Comparison of ENCODE assay signal across 14 cellular contexts in the genomic region with DNA sequence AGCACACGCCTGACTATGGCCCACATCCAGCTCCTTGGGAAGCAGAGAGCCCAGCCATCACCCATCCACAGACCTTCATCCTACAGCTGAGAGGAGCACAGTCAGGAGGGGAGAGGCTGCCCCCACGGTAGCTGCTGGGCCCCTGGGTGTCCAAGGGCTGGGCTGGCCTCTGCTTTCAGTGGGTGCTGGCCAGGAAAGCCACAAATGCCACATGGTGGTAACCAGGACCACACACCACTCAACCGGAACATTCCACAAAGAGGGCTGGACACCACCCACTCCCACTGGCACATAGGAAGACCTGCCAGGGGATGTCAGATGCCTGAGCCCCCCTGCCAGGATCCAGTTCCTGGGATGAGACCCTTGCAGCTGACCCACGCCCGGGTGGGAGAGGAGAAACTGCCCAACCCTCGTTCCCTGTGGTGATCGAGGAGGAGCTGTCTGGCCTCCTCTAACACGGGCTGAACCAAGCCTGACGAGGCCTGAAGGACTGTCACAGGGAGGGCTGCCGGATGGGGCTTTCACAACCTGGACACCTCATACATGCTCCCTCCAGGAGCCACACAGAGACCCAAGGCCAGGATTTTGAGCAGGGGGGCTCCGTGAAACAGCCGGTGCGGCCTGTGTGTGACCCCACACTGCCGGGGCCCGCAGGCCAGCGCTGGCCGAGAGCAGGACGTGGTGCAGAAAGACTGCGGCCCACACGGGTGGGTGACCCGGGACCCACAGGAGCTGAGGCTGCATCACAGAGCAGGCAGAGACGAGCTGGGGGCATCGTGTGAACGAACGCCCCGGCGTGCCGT. TPM values are rescaled to one million over a fixed set of nuclear protein-coding genes. Genes with fewer than 3 reads are reported as not detected.
A peak's percentile ranks its signal among the peaks of the same experiment; 100 is the strongest.
DNase-seq lines count a peak whose midpoint lies in the region; ATAC-seq and TF ChIP-seq lines count a peak whose summit lies in the region.
"Had no signal": no experiment of that assay in that cellular context is flagged by ENCODE, and none has a peak within 500 bp of the region (broad histone marks: within the 10 kb centered on the region; RNA-seq: fewer than 3 reads in every experiment).

No MANE protein-coding gene starts in this region.

- 0 out of 2 replicates have a peak overlapping the region, but pooled peaks have one; percentile 23 for H2BK120ac ChIP-seq in IMR-90 (ENCODE audit: low read depth, low read length)

- CTCF ChIA-PET in IMR-90 (lab: Yijun Ruan, JAX), result interaction anchor here (1.0 kb wide), 1 partner anchor 17 kb away, joined by 5 read pairs; no protein-coding TSS in a partner anchor

- peaks cover 88% of the 10 kb centered on the region for H4K20me1 ChIP-seq in IMR-90 (ENCODE audit: insufficient read depth, low read length)

- H3K79me1 ChIP-seq in IMR-90 (ENCODE audit: low read depth in 1 of 2, low read length in 2 of 2), result peaks cover 21 to 85% of the 10 kb centered on the region in 2 experiments

- H2BK20ac ChIP-seq in IMR-90 (ENCODE audit: low read depth, low read length), result no peak overlapping the region

- no peak overlapping the region for H2BK5ac ChIP-seq in IMR-90 (ENCODE audit: low read depth, low read length, poor library complexity, severe bottlenecking)

- TF ChIP-seq RAD21 in IMR-90 (IDR thresholded peaks at IDR 0.05; ENCODE audit: low read length), result no peak

- no peaks in the 10 kb centered on the region for H3K27me3 ChIP-seq in IMR-90 (ENCODE audit: control insufficient read depth, insufficient read depth, low read length)
- no peaks in the 10 kb centered on the region for H3K27me3 ChIP-seq in esophagus muscularis mucosa
- no peaks in the 10 kb centered on the region for H3K27me3 ChIP-seq in stomach smooth muscle (ENCODE audit: control insufficient read depth in 1 of 2, insufficient read depth in 2 of 2, low read length in 2 of 2)

- 93% methylated on average over 12 of the region's 28 CpGs; no CpG with 5 or more reads in 1 of the 2 experiments for WGBS in IMR-90 (ENCODE audit: extremely low coverage in 2 of 2, insufficient read length in 1 of 2), 2 experiments
- WGBS in esophagus muscularis mucosa, result 66% methylated on average over 4 of the region's 28 CpGs

- H4K91ac ChIP-seq in IMR-90 (ENCODE audit: insufficient read depth, low read depth, low read length), result peak overlapping the region; percentile 26; the same call in 1 of the 2 replicates

- peak overlapping the region; percentile 70 for H2AK5ac ChIP-seq in IMR-90 (ENCODE audit: low read depth, low read length)

- 0 out of 2 replicates have a peak overlapping the region, but pooled peaks have one; percentile 5 for H3K23ac ChIP-seq in IMR-90 (ENCODE audit: low read depth, low read length)

- TF ChIP-seq CTCF in IMR-90 (conservative IDR thresholded peaks at IDR 0.05; ENCODE audit: low read depth, low read length), result no peak
- no peak for TF ChIP-seq CTCF in esophagus muscularis mucosa (IDR thresholded peaks at IDR 0.05)

- POLR2A ChIA-PET in IMR-90 (lab: Charles Lee; ENCODE audit: unreplicated experiment), result no interaction called here

- H3K4me1 ChIP-seq in IMR-90 (ENCODE audit: control insufficient read depth, insufficient read depth, low read length) (peaks cover 25% of the 10 kb centered on the region), esophagus muscularis mucosa (peaks cover 17 to 81% (median 63%) of the 10 kb centered on the region in 4 donors), stomach smooth muscle (ENCODE audit: control insufficient read depth, insufficient read depth, low read length) (peaks cover 61% of the 10 kb centered on the region)

- DNase-seq in IMR-90, result no peak
- DNase-seq in esophagus muscularis mucosa (ENCODE audit: extremely low spot score), result no peak
- no peak for DNase-seq in activated CD8-positive, alpha-beta memory T cell treated with anti-CD3 and anti-CD28 coated beads for 24 hours
- DNase-seq in dermis blood vessel endothelial cell, result no peak
- DNase-seq: aorta; CD8-positive, alpha-beta T cell; DND-41; Karpas-422; SHP77; stimulated activated CD4-positive, alpha-beta T cell treated with anti-CD3 and anti-CD28 coated beads, Interleukin-2, amount 100 ng/mL, for 24 hours had no signal

- peak overlapping the region in 1 of 2 experiments; percentile 32; a peak in 1 of 4 replicates for H4K8ac ChIP-seq in IMR-90 (ENCODE audit: low read depth in 2 of 2, low read length in 2 of 2)

- H3K9me3 ChIP-seq in IMR-90 (ENCODE audit: control insufficient read depth, insufficient read depth, low read length) (no peaks in the 10 kb centered on the region), esophagus muscularis mucosa (no peaks in the 10 kb centered on the region), stomach smooth muscle (ENCODE audit: control insufficient read depth in 2 of 2, low read length in 2 of 2) (no peaks in the 10 kb centered on the region)

- intact Hi-C loops in IMR-90 (cut with micrococcal nuclease), result no loop called here
- intact Hi-C loops in esophagus muscularis mucosa (cut with DNase I), result no loop called here

- TF ChIP-seq EP300 in esophagus muscularis mucosa (IDR thresholded peaks at IDR 0.05), result no peak

- 0 out of 2 replicates have a peak overlapping the region, but pooled peaks have one; percentile 6 for H3K14ac ChIP-seq in IMR-90 (replicated peaks; ENCODE audit: low read depth, low read length)

- BruUV-seq in IMR-90 (replicated peaks; lab: Mats Ljungman, UMichigan), result no TSS peak

- no peak for ATAC-seq in IMR-90 (ENCODE audit: low read depth)
- ATAC-seq: activated CD4-positive, CD25-positive, alpha-beta regulatory T cell treated with anti-CD3 and anti-CD28 coated beads, Interleukin-2, amount 50 U/mL, for 24 hours; CD8-positive, alpha-beta T cell had no signal

- H3K18ac ChIP-seq in IMR-90 (ENCODE audit: low read depth, low read length), result no peak overlapping the region

- no peak overlapping the region for H3K56ac ChIP-seq in IMR-90 (ENCODE audit: extremely low read depth, insufficient read depth, low read length)

- peak overlapping the region; percentile 79 for H2AK9ac ChIP-seq in IMR-90 (replicated peaks; ENCODE audit: low read depth, low read length, poor library complexity)

- peak overlapping the region; percentile 11; the same call in 1 of the 2 replicates for H3K27ac ChIP-seq in IMR-90 (ENCODE audit: insufficient read depth, low read length)
- H3K27ac ChIP-seq in esophagus muscularis mucosa (replicated peaks in 1 of 4), result peak overlapping the region; percentile 49 to 94 (median 72)
- peak overlapping the region; percentile 58 for H3K27ac ChIP-seq in stomach smooth muscle (ENCODE audit: low read length)
- H3K27ac ChIP-seq: coronary artery had no signal

- TF ChIP-seq POLR2A in IMR-90 (IDR thresholded peaks at IDR 0.05; ENCODE audit: low read depth, low read length) (no peak), esophagus muscularis mucosa (IDR thresholded peaks at IDR 0.05; ENCODE audit: low read depth) (no peak)

- peak overlapping the region; percentile 14 for H2AFZ ChIP-seq in IMR-90 (replicated peaks; ENCODE audit: low read length, poor library complexity)

- H3K4ac ChIP-seq in IMR-90 (ENCODE audit: low read depth, low read length), result no peak overlapping the region; the same call in 1 of the 2 replicates

- no peak overlapping the region for H2BK15ac ChIP-seq in IMR-90 (ENCODE audit: low read depth, low read length)

- dilution Hi-C loops in IMR-90 (cut with HindIII; ENCODE audit: low sequenced_read_pairs, unreplicated experiment), result no loop called here

- no peak overlapping the region for H4K5ac ChIP-seq in IMR-90 (ENCODE audit: low read depth, low read length)

- in situ Hi-C loops in IMR-90 (cut with MboI; ENCODE audit: low sequenced_read_pairs), result no loop called here

- no peak overlapping the region for H3K4me3 ChIP-seq in IMR-90 (ENCODE audit: insufficient read depth, low read depth, low read length)
- no peak overlapping the region for H3K4me3 ChIP-seq in esophagus muscularis mucosa
- H3K4me3 ChIP-seq in stomach smooth muscle (ENCODE audit: low read length in 2 of 2), result peak overlapping the region in 1 of 2 donors; percentile 8
- H3K4me3 ChIP-seq: coronary artery had no signal

- H3K9me1 ChIP-seq in IMR-90 (ENCODE audit: insufficient read depth, low read length), result peaks cover 24% of the 10 kb centered on the region

- no peak overlapping the region for H3K9ac ChIP-seq in IMR-90 (ENCODE audit: low read depth, low read length)
- H3K9ac ChIP-seq in stomach smooth muscle (ENCODE audit: low read length in 2 of 2), result peak overlapping the region; percentile 4 to 21

- H3K36me3 ChIP-seq in IMR-90 (ENCODE audit: control insufficient read depth, insufficient read depth, low read length) (peaks cover 4% of the 10 kb centered on the region; the same call in 1 of the 2 replicates), esophagus muscularis mucosa (peaks cover 0 to 17% (median 6%) of the 10 kb centered on the region in 4 donors), stomach smooth muscle (ENCODE audit: control insufficient read depth in 2 of 2, insufficient read depth in 2 of 2, low read length in 2 of 2) (peaks cover 3% of the 10 kb centered on the region in 2 donors)

- H3K4me2 ChIP-seq in IMR-90 (ENCODE audit: low read depth, low read length), result no peak overlapping the region

RNA-seq across cellular contexts. Expression of a gene that starts 30.7 kb away (rescaled TPM):
- total RNA-seq in IMR-90 (2012; rRNA removed), result 36.2 and 48.6 TPM in 2 replicates
- polyA plus RNA-seq in IMR-90 (2012; rRNA removed), result 372 and 392 TPM in 2 replicates
- 218 and 326 TPM in 2 replicates for polyA plus RNA-seq in IMR-90 (2012; cell fraction: cytosol; rRNA removed)
- 957 and 2,926 TPM in 2 replicates for polyA plus RNA-seq in IMR-90 (2012; cell fraction: nucleus; rRNA removed; ENCODE audit: low replicate concordance)
- 100 to 1,000 TPM; 140 to 298 (median 182) TPM for total RNA-seq in esophagus muscularis mucosa
- total RNA-seq in dermis blood vessel endothelial cell, result 354 and 766 TPM in 2 replicates
- polyA plus RNA-seq: neural cell had no signal

RNA-seq across cellular contexts. Expression of a gene that starts 48.0 kb away (rescaled TPM):
- 12.8 and 12.9 TPM in 2 replicates for total RNA-seq in IMR-90 (2012; rRNA removed)
- polyA plus RNA-seq in IMR-90 (2012; rRNA removed), result 18.4 and 23.4 TPM in 2 replicates
- 16.4 and 19.7 TPM in 2 replicates for polyA plus RNA-seq in IMR-90 (2012; cell fraction: cytosol; rRNA removed)
- polyA plus RNA-seq in IMR-90 (2012; cell fraction: nucleus; rRNA removed; ENCODE audit: low replicate concordance), result 25.5 and 154 TPM in 2 replicates
- total RNA-seq in esophagus muscularis mucosa, result 10 to 100 TPM in 2 of 4 donors, 1 to 10 TPM in 2; 8.9 to 14.7 (median 10.3) TPM
- 11.6 and 17.6 TPM in 2 replicates for total RNA-seq in dermis blood vessel endothelial cell

RNA-seq across cellular contexts. Expression of a gene that starts 48.1 kb away (rescaled TPM):
- total RNA-seq in IMR-90 (2012; rRNA removed) (6.9 and 8.1 TPM in 2 replicates), esophagus muscularis mucosa (10 to 100 TPM; 23.3 to 33.5 (median 27.5) TPM), dermis blood vessel endothelial cell (11.6 and 15.1 TPM in 2 replicates)
- 17.4 and 24.1 TPM in 2 replicates for polyA plus RNA-seq in IMR-90 (2012; rRNA removed)
- 13.4 and 20.8 TPM in 2 replicates for polyA plus RNA-seq in IMR-90 (2012; cell fraction: cytosol; rRNA removed)
- polyA plus RNA-seq in IMR-90 (2012; cell fraction: nucleus; rRNA removed; ENCODE audit: low replicate concordance), result 31.6 and 83.7 TPM in 2 replicates

RNA-seq across cellular contexts. Expression of a gene that starts 49.3 kb away (rescaled TPM):
- 3.2 and 4.7 TPM in 2 replicates for total RNA-seq in IMR-90 (2012; rRNA removed)
- polyA plus RNA-seq in IMR-90 (2012; rRNA removed), result 11.8 and 13.2 TPM in 2 replicates
- polyA plus RNA-seq in IMR-90 (2012; cell fraction: cytosol; rRNA removed), result 6.8 and 10.7 TPM in 2 replicates
- 4.7 and 22.2 TPM in 2 replicates for polyA plus RNA-seq in IMR-90 (2012; cell fraction: nucleus; rRNA removed; ENCODE audit: low replicate concordance)
- 1 to 10 TPM in 1 of 4 donors, under 1 TPM in 2, not detected in 1; 0.17 to 1.4 (median 0.34) TPM for total RNA-seq in esophagus muscularis mucosa
- total RNA-seq in dermis blood vessel endothelial cell, result 5.8 and 22.2 TPM in 2 replicates

RNA-seq across cellular contexts. Expression of a gene that starts 57.4 kb away (rescaled TPM):
- total RNA-seq in IMR-90 (2012; rRNA removed) (40.5 and 41.7 TPM in 2 replicates), esophagus muscularis mucosa (100 to 1,000 TPM in 2 of 4 donors, 10 to 100 TPM in 2; 60.6 to 141 (median 98.6) TPM), dermis blood vessel endothelial cell (100 and 138 TPM in 2 replicates)
- polyA plus RNA-seq in IMR-90 (2012; rRNA removed), result 157 and 209 TPM in 2 replicates
- 109 and 184 TPM in 2 replicates for polyA plus RNA-seq in IMR-90 (2012; cell fraction: cytosol; rRNA removed)
- 87.9 and 240 TPM in 2 replicates for polyA plus RNA-seq in IMR-90 (2012; cell fraction: nucleus; rRNA removed; ENCODE audit: low replicate concordance)

Comparison
In these comparisons a context has a peak if more than half of its experiments do, and no peak if none do; other contexts are left out.
1. H3K27ac ChIP-seq: peak in every context shown above with its lines; median percentile 72 in esophagus muscularis mucosa; 58 in stomach smooth muscle; 11 in IMR-90.